11 cellular contexts compared by ENCODE assay signal in the genomic region with DNA sequence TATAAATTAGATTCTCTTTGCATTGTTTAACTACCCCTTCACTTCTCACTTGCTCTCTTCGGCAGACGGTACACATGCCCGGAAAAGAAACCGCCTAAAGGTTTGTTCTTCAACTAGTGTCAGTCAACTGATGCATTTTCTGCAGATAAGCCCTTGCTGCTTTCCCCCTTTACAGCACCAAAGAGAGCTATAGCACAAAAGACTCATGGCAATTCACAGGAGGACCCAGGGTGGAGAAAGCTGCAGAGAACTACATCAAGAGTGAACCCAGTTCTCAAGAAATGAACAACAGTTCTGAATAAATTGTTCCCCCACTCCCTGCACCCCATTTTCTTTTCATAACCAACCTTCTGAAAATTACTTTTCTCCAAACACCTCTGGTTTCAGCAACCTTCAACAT. TPM values are rescaled to one million over a fixed set of nuclear protein-coding genes. Genes with fewer than 3 reads are reported as not detected.
DNase-seq lines count a peak whose midpoint lies in the region; ATAC-seq and TF ChIP-seq lines count a peak whose summit lies in the region.
"Had no signal": no experiment of that assay in that cellular context is flagged by ENCODE, and none has a peak within 500 bp of the region (broad histone marks: within the 10 kb centered on the region; RNA-seq: fewer than 3 reads in every experiment).

No MANE protein-coding gene starts in this region.

- H2AFZ ChIP-seq in HCT116 (ENCODE audit: low read depth, low read length, poor library complexity, severe bottlenecking): no peak overlapping the region

- POLR2A ChIA-PET in HCT116 (lab: Charles Lee): no interaction called here
- POLR2A ChIA-PET in activated B cell treated with CpG ODN at 0.5 μM for 24 hours (lab: Charles Lee): interaction anchor here (0.6 to 3.3 kb wide), 5 partner anchors 8 to 279 kb away, joined by 3 to 52 read pairs (median 4); a partner anchor contains a TSS

- H3K36me3 ChIP-seq in HCT116 (ENCODE audit: control insufficient read depth in 1 of 2, insufficient read depth in 2 of 2, low read length in 2 of 2) (peaks cover 55 to 63% of the 10 kb centered on the region in 2 experiments), psoas muscle (ENCODE audit: insufficient read depth in 1 of 2, low read depth in 1 of 2) (peaks cover 18 to 92% of the 10 kb centered on the region in 2 donors)

- H3K9ac ChIP-seq in HCT116 (ENCODE audit: low read length): no peak overlapping the region

- peak overlapping the region; percentile 15; the same call in 1 of the 2 replicates for H3K4me2 ChIP-seq in HCT116 (ENCODE audit: low read length)

- H3K4me3 Mint-ChIP-seq in activated B cell treated with CpG ODN at 0.5 μM for 24 hours: peak overlapping the region; percentile 29
- H3K4me3 Mint-ChIP-seq: neural crest cell had no signal

- TF ChIP-seq CTCF in HCT116 (IDR thresholded peaks at IDR 0.05 in 2 of 3, conservative IDR thresholded peaks at IDR 0.05 in 1 of 3; ENCODE audit: borderline replicate concordance in 1 of 3, insufficient read depth in 1 of 3, low read depth in 2 of 3, low read length in 2 of 3) (no peak), activated B cell treated with CpG ODN at 0.5 μM for 24 hours (IDR thresholded peaks at IDR 0.05) (no peak), psoas muscle (IDR thresholded peaks at IDR 0.05) (no peak)

- WGBS in psoas muscle, 3 donors: 80 to 90% (median 83%) methylated on average over 4 of the region's 4 CpGs

- H3K27me3 ChIP-seq in HCT116 (ENCODE audit: insufficient read depth, low read length) (no peaks in the 10 kb centered on the region), psoas muscle (ENCODE audit: insufficient read depth in 3 of 3, low read length in 2 of 3) (no peaks in the 10 kb centered on the region)

- H3K27ac ChIP-seq in HCT116 (ENCODE audit: low read depth, low read length): no peak overlapping the region
- H3K27ac ChIP-seq in psoas muscle: peak overlapping the region; percentile 79
- H3K27ac ChIP-seq: WERI-Rb-1 had no signal

- TF ChIP-seq RAD21 in HCT116 (IDR thresholded peaks at IDR 0.05; ENCODE audit: low read depth): no peak

- no peaks in the 10 kb centered on the region for H3K9me2 ChIP-seq in HCT116 (ENCODE audit: insufficient read depth)

- peaks cover 21 to 34% of the 10 kb centered on the region in 2 experiments for H3K4me1 ChIP-seq in HCT116 (ENCODE audit: control insufficient read depth in 1 of 2, insufficient read depth in 2 of 2, low read length in 2 of 2)
- peaks cover 51% of the 10 kb centered on the region for H3K4me1 ChIP-seq in psoas muscle

- H4K20me1 ChIP-seq in HCT116 (ENCODE audit: insufficient read depth): peaks cover 12% of the 10 kb centered on the region

- intact Hi-C loops in HCT116 (cut with micrococcal nuclease) (no loop called here), activated B cell treated with CpG ODN at 0.5 μM for 24 hours (cut with micrococcal nuclease) (loop anchor here (5.0 kb wide), 1 partner anchor 41 kb away; no protein-coding TSS in a partner anchor), psoas muscle (cut with DNase I) (loop anchor here in 1 of 2 donors (10.0 kb wide), 1 partner anchor 279 kb away; a partner anchor contains a TSS)

- peaks cover 91% of the 10 kb centered on the region for H3K36me3 Mint-ChIP-seq in activated B cell treated with CpG ODN at 0.5 μM for 24 hours (ENCODE audit: low read depth)

- H3K9me3 ChIP-seq in HCT116 (ENCODE audit: control insufficient read depth in 1 of 2, insufficient read depth in 1 of 2, low read depth in 1 of 2, low read length in 2 of 2) (no peaks in the 10 kb centered on the region), psoas muscle (no peaks in the 10 kb centered on the region)

- peaks cover 88% of the 10 kb centered on the region for H3K79me2 ChIP-seq in HCT116 (ENCODE audit: insufficient read depth, low read length)

- H3K27ac Mint-ChIP-seq in activated B cell treated with CpG ODN at 0.5 μM for 24 hours: peak overlapping the region; percentile 79

- H3K27me3 Mint-ChIP-seq in activated B cell treated with CpG ODN at 0.5 μM for 24 hours: no peaks in the 10 kb centered on the region

- RAD21 ChIA-PET in HCT116 (lab: Charles Lee; ENCODE audit: low non-redundant PET in 1 of 2, low total read pairs in 2 of 2, uncharacterized antibody in 2 of 2, unreplicated experiment in 2 of 2): no interaction called here

- H3K4me3 ChIP-seq in HCT116 (replicated peaks in 1 of 2; ENCODE audit: low read depth in 1 of 2, low read length in 2 of 2) (no peak overlapping the region), psoas muscle (no peak overlapping the region)

- no TSS peak for BruUV-seq in HCT116 (replicated peaks; lab: Mats Ljungman, UMichigan)

- H3K9me3 Mint-ChIP-seq in activated B cell treated with CpG ODN at 0.5 μM for 24 hours: no peaks in the 10 kb centered on the region
- H3K9me3 Mint-ChIP-seq: neural crest cell had no signal

- TF ChIP-seq POLR2A in HCT116 (IDR thresholded peaks at IDR 0.05; ENCODE audit: borderline replicate concordance, extremely low read depth, insufficient read depth, insufficient read length): no peak

- peaks cover 48% of the 10 kb centered on the region for H3K4me1 Mint-ChIP-seq in activated B cell treated with CpG ODN at 0.5 μM for 24 hours
- H3K4me1 Mint-ChIP-seq: neural crest cell had no signal

- DNase-seq in activated T-cell treated with anti-CD3 and anti-CD28 coated beads for 24 hours (ENCODE audit: low read depth): peak; percentile 12
- DNase-seq in activated T-cell treated with anti-CD3 and anti-CD28 coated beads, Interleukin-2, amount 50 U/mL, for 1 hour: no peak
- no peak for DNase-seq in HCT116 (ENCODE audit: low read depth, low spot score)
- no peak for DNase-seq in activated B cell treated with CpG ODN at 0.5 μM for 24 hours
- no peak for DNase-seq in psoas muscle
- DNase-seq in KG1 (lab: John Stamatoyannopoulos, UW): no peak
- DNase-seq in NK-92 (lab: John Stamatoyannopoulos, UW; ENCODE audit: unreplicated experiment): no peak
- DNase-seq: NCI-H1436 treated with DMSO at 0.1 percent for 48 hours, WERI-Rb-1 had no signal

- ATAC-seq in HCT116 (no peak), activated B cell treated with CpG ODN at 0.5 μM for 24 hours (ENCODE audit: low read depth) (no peak), psoas muscle (peak in 3 of 4 donors; percentile 5 to 14 (median 7)), HG02588 (IDR thresholded peaks at IDR 0.05; ENCODE audit: unreplicated experiment) (no peak)

- CTCF ChIA-PET in HCT116 (lab: Charles Lee): no interaction called here
- CTCF ChIA-PET in activated B cell treated with CpG ODN at 0.5 μM for 24 hours (lab: Charles Lee): interaction anchor here (1.3 to 1.7 kb wide), 3 partner anchors 10 to 321 kb away, joined by 3 to 19 read pairs (median 5); a partner anchor contains a TSS

TF ChIP-seq in HCT116, 20 proteins besides CTCF, POLR2A, EP300 and RAD21:
- TF ChIP-seq SRF (IDR thresholded peaks at IDR 0.05; ENCODE audit: low read depth): no peak
- no peak for TF ChIP-seq EGR1 (IDR thresholded peaks at IDR 0.05; ENCODE audit: low read depth)
- no peak for TF ChIP-seq SP1 (IDR thresholded peaks at IDR 0.05; ENCODE audit: low read depth)
- TF ChIP-seq, protein P1, sequence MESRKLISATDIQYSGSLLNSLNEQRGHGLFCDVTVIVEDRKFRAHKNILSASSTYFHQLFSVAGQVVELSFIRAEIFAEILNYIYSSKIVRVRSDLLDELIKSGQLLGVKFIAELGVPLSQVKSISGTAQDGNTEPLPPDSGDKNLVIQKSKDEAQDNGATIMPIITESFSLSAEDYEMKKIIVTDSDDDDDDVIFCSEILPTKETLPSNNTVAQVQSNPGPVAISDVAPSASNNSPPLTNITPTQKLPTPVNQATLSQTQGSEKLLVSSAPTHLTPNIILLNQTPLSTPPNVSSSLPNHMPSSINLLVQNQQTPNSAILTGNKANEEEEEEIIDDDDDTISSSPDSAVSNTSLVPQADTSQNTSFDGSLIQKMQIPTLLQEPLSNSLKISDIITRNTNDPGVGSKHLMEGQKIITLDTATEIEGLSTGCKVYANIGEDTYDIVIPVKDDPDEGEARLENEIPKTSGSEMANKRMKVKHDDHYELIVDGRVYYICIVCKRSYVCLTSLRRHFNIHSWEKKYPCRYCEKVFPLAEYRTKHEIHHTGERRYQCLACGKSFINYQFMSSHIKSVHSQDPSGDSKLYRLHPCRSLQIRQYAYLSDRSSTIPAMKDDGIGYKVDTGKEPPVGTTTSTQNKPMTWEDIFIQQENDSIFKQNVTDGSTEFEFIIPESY (IDR thresholded peaks at IDR 0.05; ENCODE audit: extremely low read depth, insufficient replicate concordance, low read length): no peak
- no peak for TF ChIP-seq YY1 (IDR thresholded peaks at IDR 0.05; ENCODE audit: extremely low read depth, insufficient replicate concordance, low read depth, low read length)
- no peak for TF ChIP-seq JUND (IDR thresholded peaks at IDR 0.05)
- TF ChIP-seq SIN3A (IDR thresholded peaks at IDR 0.05; ENCODE audit: low read depth): no peak
- TF ChIP-seq, protein P2, sequence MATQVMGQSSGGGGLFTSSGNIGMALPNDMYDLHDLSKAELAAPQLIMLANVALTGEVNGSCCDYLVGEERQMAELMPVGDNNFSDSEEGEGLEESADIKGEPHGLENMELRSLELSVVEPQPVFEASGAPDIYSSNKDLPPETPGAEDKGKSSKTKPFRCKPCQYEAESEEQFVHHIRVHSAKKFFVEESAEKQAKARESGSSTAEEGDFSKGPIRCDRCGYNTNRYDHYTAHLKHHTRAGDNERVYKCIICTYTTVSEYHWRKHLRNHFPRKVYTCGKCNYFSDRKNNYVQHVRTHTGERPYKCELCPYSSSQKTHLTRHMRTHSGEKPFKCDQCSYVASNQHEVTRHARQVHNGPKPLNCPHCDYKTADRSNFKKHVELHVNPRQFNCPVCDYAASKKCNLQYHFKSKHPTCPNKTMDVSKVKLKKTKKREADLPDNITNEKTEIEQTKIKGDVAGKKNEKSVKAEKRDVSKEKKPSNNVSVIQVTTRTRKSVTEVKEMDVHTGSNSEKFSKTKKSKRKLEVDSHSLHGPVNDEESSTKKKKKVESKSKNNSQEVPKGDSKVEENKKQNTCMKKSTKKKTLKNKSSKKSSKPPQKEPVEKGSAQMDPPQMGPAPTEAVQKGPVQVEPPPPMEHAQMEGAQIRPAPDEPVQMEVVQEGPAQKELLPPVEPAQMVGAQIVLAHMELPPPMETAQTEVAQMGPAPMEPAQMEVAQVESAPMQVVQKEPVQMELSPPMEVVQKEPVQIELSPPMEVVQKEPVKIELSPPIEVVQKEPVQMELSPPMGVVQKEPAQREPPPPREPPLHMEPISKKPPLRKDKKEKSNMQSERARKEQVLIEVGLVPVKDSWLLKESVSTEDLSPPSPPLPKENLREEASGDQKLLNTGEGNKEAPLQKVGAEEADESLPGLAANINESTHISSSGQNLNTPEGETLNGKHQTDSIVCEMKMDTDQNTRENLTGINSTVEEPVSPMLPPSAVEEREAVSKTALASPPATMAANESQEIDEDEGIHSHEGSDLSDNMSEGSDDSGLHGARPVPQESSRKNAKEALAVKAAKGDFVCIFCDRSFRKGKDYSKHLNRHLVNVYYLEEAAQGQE (IDR thresholded peaks at IDR 0.05; ENCODE audit: low read depth): no peak
- no peak for TF ChIP-seq ELF1 (IDR thresholded peaks at IDR 0.05; ENCODE audit: borderline replicate concordance, low read depth)

RNA-seq across cellular contexts. Expression of a gene that starts 8.9 kb away (rescaled TPM):
- total RNA-seq in HCT116 (2021; ENCODE audit: unreplicated experiment) (171 TPM), activated B cell treated with CpG ODN at 0.5 μM for 24 hours (165 and 189 TPM in 2 replicates), psoas muscle (100 to 1,000 TPM; 108 to 311 (median 179) TPM)
- polyA plus RNA-seq in HCT116 (2012): 93.0 and 99.1 TPM in 2 replicates
- 100 to 1,000 TPM in 2 of 3 donors, 10 to 100 TPM in 1; 97.8 to 368 (median 107) TPM for polyA plus RNA-seq in psoas muscle

Comparison
In these comparisons a context has a peak if more than half of its experiments do, and no peak if none do; other contexts are left out.
1. ATAC-seq: peak in psoas muscle (3 of 4); none in HCT116 (single experiment), activated B cell treated with CpG ODN at 0.5 μM for 24 hours (single experiment) and HG02588 (single experiment).